In genomic region chr20:49133571-49133970, GRCh38 we compare ENCODE assay signal across 1 cellular context.
TF ChIP-seq lines count a peak whose summit lies in the region.

No MANE protein-coding gene starts in this region.

TF ChIP-seq in A549, 52 proteins besides CTCF, POLR2A, EP300 and RAD21:
- TF ChIP-seq HDAC2 (IDR thresholded peaks at IDR 0.05) (no peak), REST (IDR thresholded peaks at IDR 0.05) (no peak), HES2 (IDR thresholded peaks at IDR 0.05) (no peak)
TF ChIP-seq in A549: peak in this region for 0.
